29 cellular contexts compared by ENCODE assay signal in genomic region chr12:3534511-3534910, GRCh38. TPM values are rescaled to one million over a fixed set of nuclear protein-coding genes. Genes with fewer than 3 reads are reported as not detected.
A peak's percentile ranks its signal among the peaks of the same experiment; 100 is the strongest.
DNase-seq lines count a peak whose midpoint lies in the region; ATAC-seq and TF ChIP-seq lines count a peak whose summit lies in the region.
"Had no signal": no experiment of that assay in that cellular context is flagged by ENCODE, and none has a peak within 500 bp of the region (broad histone marks: within the 10 kb centered on the region; RNA-seq: fewer than 3 reads in every experiment).

No MANE protein-coding gene starts in this region.

- no peak overlapping the region for H3K18ac ChIP-seq in H9 (ENCODE audit: insufficient read length, low read depth, low read length)

- H4K5ac ChIP-seq in H9 (ENCODE audit: insufficient read length, low read depth, low read length) = no peak overlapping the region

- no peaks in the 10 kb centered on the region for H4K20me1 ChIP-seq in H9 (ENCODE audit: control insufficient read depth, insufficient read depth, insufficient read length)

- no peaks in the 10 kb centered on the region for H3K36me3 ChIP-seq in left ventricle myocardium inferior
- no peaks in the 10 kb centered on the region for H3K36me3 ChIP-seq in stomach smooth muscle (ENCODE audit: control insufficient read depth in 2 of 2, insufficient read depth in 2 of 2, low read length in 2 of 2)
- H3K36me3 ChIP-seq: right lobe of liver had no signal

- ATAC-seq in GM19467 (IDR thresholded peaks at IDR 0.05; ENCODE audit: unreplicated experiment) = no peak
- ATAC-seq: activated CD4-positive, alpha-beta T cell treated with anti-CD3 and anti-CD28 coated beads for 36 hours; activated CD8-positive, alpha-beta T cell treated with anti-CD3 and anti-CD28 coated beads, Interleukin-2, amount 10 ng/mL, durations not matched to agents 7 days and 5 days; effector memory CD8-positive, alpha-beta T cell; SK-N-SH treated with all-trans-retinoic acid at 6 μM for 48 hours; stimulated activated naive B cell treated with anti-CD40 and anti-IgM and Interleukin-4, amounts not matched to agents 10 μg/mL and 1 μg/mL and 100 μg/mL, for 72 hours had no signal

- no peak overlapping the region for H4K91ac ChIP-seq in H9 (ENCODE audit: insufficient read length, low read depth, low read length)

- no peak overlapping the region for H2BK120ac ChIP-seq in H9 (ENCODE audit: low read depth, low read length, poor library complexity, severe bottlenecking)

- no peaks in the 10 kb centered on the region for H3K27me3 ChIP-seq in H9 (ENCODE audit: insufficient read depth, low read length)
- no peaks in the 10 kb centered on the region for H3K27me3 ChIP-seq in left ventricle myocardium inferior (ENCODE audit: low read depth)
- H3K27me3 ChIP-seq in stomach smooth muscle (ENCODE audit: control insufficient read depth in 1 of 2, insufficient read depth in 2 of 2, low read length in 2 of 2) = peaks cover 0 to 2% of the 10 kb centered on the region in 2 donors
- H3K27me3 ChIP-seq: right lobe of liver, testis had no signal

- TF ChIP-seq CTCF in H9 (conservative IDR thresholded peaks at IDR 0.05) = no peak
- no peak for TF ChIP-seq CTCF in left ventricle myocardium inferior (IDR thresholded peaks at IDR 0.05; ENCODE audit: borderline replicate concordance)

- H4K8ac ChIP-seq in H9 (replicated peaks; ENCODE audit: insufficient read length, low read depth, low read length) = no peak overlapping the region

- H3K79me2 ChIP-seq in H9 (ENCODE audit: insufficient read depth, low read length) = no peaks in the 10 kb centered on the region

- H3K4me3 Mint-ChIP-seq in H9 = no peak overlapping the region
- H3K4me3 Mint-ChIP-seq: activated CD4-positive, alpha-beta T cell treated with anti-CD3 and anti-CD28 coated beads for 36 hours; activated CD8-positive, alpha-beta T cell treated with anti-CD3 and anti-CD28 coated beads, Interleukin-2, amount 10 ng/mL, durations not matched to agents 7 days and 5 days; activated naive CD8-positive, alpha-beta T cell treated with anti-CD3 and anti-CD28 coated beads for 36 hours; B cell; CD8-positive, alpha-beta memory T cell; effector memory CD8-positive, alpha-beta T cell; stimulated activated naive B cell treated with anti-CD40 and anti-IgM and Interleukin-4, amounts not matched to agents 10 μg/mL and 1 μg/mL and 100 μg/mL, for 72 hours had no signal

- H2BK12ac ChIP-seq in H9 (ENCODE audit: insufficient read length, low read depth, low read length) = no peak overlapping the region

- H2BK5ac ChIP-seq in H9 (ENCODE audit: insufficient read length, low read length) = no peak overlapping the region

- H3K27me3 Mint-ChIP-seq in H9 (ENCODE audit: low read depth) = peaks cover 7% of the 10 kb centered on the region

- H3K36me3 Mint-ChIP-seq in H9 (ENCODE audit: insufficient read depth in 1 of 3, low read depth in 3 of 3) = no peaks in the 10 kb centered on the region
- H3K36me3 Mint-ChIP-seq: activated naive CD8-positive, alpha-beta T cell treated with anti-CD3 and anti-CD28 coated beads for 36 hours; CD8-positive, alpha-beta memory T cell; stimulated activated naive B cell treated with anti-CD40 and anti-IgM and Interleukin-4, amounts not matched to agents 10 μg/mL and 1 μg/mL and 100 μg/mL, for 72 hours had no signal

- no peak overlapping the region; the same call in 1 of the 2 replicates for H3K14ac ChIP-seq in H9 (ENCODE audit: insufficient read depth, low read length)

- no peaks in the 10 kb centered on the region for H3K23me2 ChIP-seq in H9 (ENCODE audit: insufficient read length, low read depth, low read length, poor library complexity, severe bottlenecking)

- H3K4ac ChIP-seq in H9 (ENCODE audit: low read depth, low read length) = no peak overlapping the region

- H2BK15ac ChIP-seq in H9 (ENCODE audit: low read depth, low read length) = no peak overlapping the region

- no peak overlapping the region for H2AK5ac ChIP-seq in H9 (ENCODE audit: insufficient read length, low read length)

- no peak overlapping the region for H3K23ac ChIP-seq in H9 (ENCODE audit: insufficient read length, low read depth, low read length)

- no peak overlapping the region for H3K56ac ChIP-seq in H9 (ENCODE audit: insufficient read length, low read depth, low read length)

- H3K27ac Mint-ChIP-seq in H9 = peak overlapping the region in 1 of 3 experiments; percentile 10; a peak in 1 of 7 replicates
- H3K27ac Mint-ChIP-seq: activated CD4-positive, alpha-beta T cell treated with anti-CD3 and anti-CD28 coated beads for 36 hours; activated CD8-positive, alpha-beta T cell treated with anti-CD3 and anti-CD28 coated beads, Interleukin-2, amount 10 ng/mL, durations not matched to agents 7 days and 5 days; activated naive CD8-positive, alpha-beta T cell treated with anti-CD3 and anti-CD28 coated beads for 36 hours; B cell; CD8-positive, alpha-beta memory T cell; effector memory CD8-positive, alpha-beta T cell; stimulated activated naive B cell treated with anti-CD40 and anti-IgM and Interleukin-4, amounts not matched to agents 10 μg/mL and 1 μg/mL and 100 μg/mL, for 72 hours had no signal

- intact Hi-C loops in left ventricle myocardium inferior (cut with micrococcal nuclease) = no loop called here

- H3K27ac ChIP-seq in H9 (ENCODE audit: insufficient read length, low read depth, low read length) = no peak overlapping the region
- H3K27ac ChIP-seq in left ventricle myocardium inferior (replicated peaks) = peak overlapping the region; percentile 85
- H3K27ac ChIP-seq in stomach smooth muscle (ENCODE audit: low read length) = peak overlapping the region; percentile 67
- H3K27ac ChIP-seq: right lobe of liver had no signal

- no peak overlapping the region for H3K9ac ChIP-seq in H9 (ENCODE audit: extremely low read depth, insufficient read length, low read length)
- no peak overlapping the region for H3K9ac ChIP-seq in stomach smooth muscle (ENCODE audit: low read length in 2 of 2)

- no peaks in the 10 kb centered on the region for H3K79me1 ChIP-seq in H9 (ENCODE audit: insufficient read depth, low read depth, low read length, poor library complexity, severe bottlenecking)

- no peak overlapping the region for H3K4me2 ChIP-seq in H9 (ENCODE audit: insufficient read depth, insufficient read length, low read length)

- H3K4me1 Mint-ChIP-seq in H9 = peaks cover 19 to 29% of the 10 kb centered on the region in 2 experiments
- H3K4me1 Mint-ChIP-seq: activated CD4-positive, alpha-beta T cell treated with anti-CD3 and anti-CD28 coated beads for 36 hours; activated naive CD8-positive, alpha-beta T cell treated with anti-CD3 and anti-CD28 coated beads for 36 hours; B cell; CD8-positive, alpha-beta memory T cell; stimulated activated naive B cell treated with anti-CD40 and anti-IgM and Interleukin-4, amounts not matched to agents 10 μg/mL and 1 μg/mL and 100 μg/mL, for 72 hours had no signal

- no peaks in the 10 kb centered on the region for H3K9me3 ChIP-seq in H9 (ENCODE audit: control insufficient read depth, low read depth, low read length)
- no peaks in the 10 kb centered on the region for H3K9me3 ChIP-seq in left ventricle myocardium inferior (replicated peaks)
- H3K9me3 ChIP-seq in stomach smooth muscle (ENCODE audit: control insufficient read depth in 2 of 2, low read length in 2 of 2) = no peaks in the 10 kb centered on the region
- H3K9me3 ChIP-seq: right lobe of liver, testis had no signal

- H3K4me1 ChIP-seq in H9 (ENCODE audit: insufficient read depth, low read length) = no peaks in the 10 kb centered on the region
- peaks cover 60% of the 10 kb centered on the region for H3K4me1 ChIP-seq in left ventricle myocardium inferior
- peaks cover 32% of the 10 kb centered on the region for H3K4me1 ChIP-seq in stomach smooth muscle (ENCODE audit: control insufficient read depth, insufficient read depth, low read length)
- H3K4me1 ChIP-seq: right lobe of liver had no signal

- DNase-seq in NCI-H510A treated with DMSO at 0.1 percent for 48 hours (lab: John Stamatoyannopoulos, UW) (peak; percentile 58), NCI-H510A (lab: John Stamatoyannopoulos, UW) (no peak), H9 (peak; percentile 15), left ventricle myocardium inferior (no peak)
- no peak for DNase-seq in stimulated activated CD4-positive, alpha-beta T cell treated with anti-CD3 and anti-CD28 coated beads, Interleukin-4, amount 100 ng/mL, for 24 hours
- DNase-seq: activated CD4-positive, alpha-beta T cell treated with anti-CD3 and anti-CD28 coated beads for 36 hours; activated CD8-positive, alpha-beta T cell treated with anti-CD3 and anti-CD28 coated beads, Interleukin-2, amount 10 ng/mL, durations not matched to agents 7 days and 5 days; activated effector memory CD4-positive, alpha-beta T cell treated with anti-CD3 and anti-CD28 coated beads, Interleukin-2, amount 50 U/mL, for 16 hours; activated naive CD8-positive, alpha-beta T cell treated with anti-CD3 and anti-CD28 coated beads for 36 hours; aorta; CD8-positive, alpha-beta memory T cell; cortex of kidney; DND-41; effector memory CD8-positive, alpha-beta T cell; erythroblast; kidney glomerular epithelial cell; NCI-H446 treated with DMSO at 0.1 percent for 48 hours; right lobe of liver; stimulated activated naive B cell treated with anti-CD40 and anti-IgM and Interleukin-4, amounts not matched to agents 10 μg/mL and 1 μg/mL and 100 μg/mL, for 72 hours had no signal

- no CpG with 5 or more reads among the region's 3 CpGs for WGBS in H9 (ENCODE audit: extremely low coverage, insufficient read length, low lambda C conversion rate)

- no peak overlapping the region for H2AFZ ChIP-seq in H9 (ENCODE audit: low read length)

- H2BK20ac ChIP-seq in H9 (ENCODE audit: low read depth, low read length, poor library complexity, severe bottlenecking) = no peak overlapping the region

- H3K9me3 Mint-ChIP-seq in H9 = no peaks in the 10 kb centered on the region
- H3K9me3 Mint-ChIP-seq: activated naive CD8-positive, alpha-beta T cell treated with anti-CD3 and anti-CD28 coated beads for 36 hours; effector memory CD8-positive, alpha-beta T cell; stimulated activated naive B cell treated with anti-CD40 and anti-IgM and Interleukin-4, amounts not matched to agents 10 μg/mL and 1 μg/mL and 100 μg/mL, for 72 hours had no signal

- no peak overlapping the region for H3K4me3 ChIP-seq in left ventricle myocardium inferior
- H3K4me3 ChIP-seq in stomach smooth muscle (ENCODE audit: low read length in 2 of 2) = peak overlapping the region; percentile 15 to 22
- H3K4me3 ChIP-seq: right lobe of liver, testis had no signal

- H3T11ph ChIP-seq in H9 (ENCODE audit: low read length) = no peak overlapping the region

RNA-seq across cellular contexts. Expression of gene PRMT8, which starts 43.5 kb away (rescaled TPM):
- total RNA-seq in H9 (2021) (0.83 and 0.86 TPM in 2 replicates), left ventricle myocardium inferior (0.14 TPM)
- total RNA-seq: activated CD4-positive, alpha-beta T cell treated with anti-CD3 and anti-CD28 coated beads for 36 hours; activated CD8-positive, alpha-beta T cell treated with anti-CD3 and anti-CD28 coated beads, Interleukin-2, amount 10 ng/mL, durations not matched to agents 7 days and 5 days; activated naive CD8-positive, alpha-beta T cell treated with anti-CD3 and anti-CD28 coated beads for 36 hours; aorta; B cell; CD8-positive, alpha-beta memory T cell; HT1080; lung microvascular endothelial cell; M059J; mucosa of gallbladder; right lobe of liver; T-helper 2 cell treated with Interferon-gamma antibody and Interleukin-4, amounts not matched to agents 100 ng/mL and 5 ng/mL, for 36 hours had no signal

Comparison
In these comparisons a context has a peak if more than half of its experiments do, and no peak if none do; other contexts are left out.
1. DNase-seq: peak in NCI-H510A treated with DMSO at 0.1 percent for 48 hours (single experiment) and H9 (single experiment); none in NCI-H510A (single experiment), left ventricle myocardium inferior (single experiment) and stimulated activated CD4-positive, alpha-beta T cell treated with anti-CD3 and anti-CD28 coated beads, Interleukin-4, amount 100 ng/mL, for 24 hours (single experiment).